8 cellular contexts compared by ENCODE assay signal in the genomic region with DNA sequence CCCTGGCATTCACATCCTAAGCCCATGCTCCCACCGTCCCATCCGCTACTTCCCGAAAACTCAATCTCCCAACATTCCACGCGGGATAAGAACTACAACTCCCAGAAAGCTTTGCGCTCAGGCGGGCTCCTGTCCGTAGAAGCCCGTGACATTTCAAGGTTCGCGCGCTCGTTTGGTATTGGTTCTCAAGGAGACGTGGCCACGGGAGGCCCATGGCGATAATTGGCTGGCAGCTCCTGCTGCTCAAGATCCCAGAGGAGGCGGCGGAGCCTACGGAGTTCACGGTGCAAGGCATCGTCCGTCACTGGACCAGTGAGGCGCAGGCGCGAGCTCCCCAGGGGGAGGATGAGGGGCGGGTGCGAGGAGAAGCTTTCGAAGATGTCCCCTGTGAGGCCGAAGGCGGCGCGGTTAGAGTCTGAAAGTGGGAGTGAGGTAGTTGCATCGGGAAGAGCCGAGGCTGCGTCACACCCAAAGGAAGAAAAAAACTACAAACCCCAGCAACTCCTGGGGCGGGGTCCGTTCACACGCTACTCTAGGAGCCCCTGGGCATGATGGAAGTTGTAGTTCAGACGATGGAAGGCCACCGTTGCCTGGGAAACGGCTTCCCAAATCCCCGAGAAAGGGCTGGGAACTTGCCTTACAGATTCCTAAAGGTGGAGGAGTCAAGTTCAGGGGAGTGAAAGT. TPM values are rescaled to one million over a fixed set of nuclear protein-coding genes. Genes with fewer than 3 reads are reported as not detected.
DNase-seq lines count a peak whose midpoint lies in the region; ATAC-seq and TF ChIP-seq lines count a peak whose summit lies in the region.

No MANE protein-coding gene starts in this region.

- peak overlapping the region; percentile 98 for H3K4me3 Mint-ChIP-seq in activated T-cell treated with anti-CD3 and anti-CD28 coated beads, Interleukin-2, amount 50 U/mL, for 72 hours
- peak overlapping the region; percentile 90 for H3K4me3 Mint-ChIP-seq in natural killer cell treated with Interleukin-12 subunit alpha and Interleukin-12 subunit beta and Interleukin-15 and Interleukin-18, amount 100 ng/mL, for 72 hours

- peak; percentile 51 for ATAC-seq in GM21717 (IDR thresholded peaks at IDR 0.05; ENCODE audit: unreplicated experiment)
- peak; percentile 95 for ATAC-seq in activated T-cell treated with anti-CD3 and anti-CD28 coated beads, Interleukin-2, amount 50 U/mL, for 72 hours (replicated peaks in 1 of 2)
- peak; percentile 94 to 95 for ATAC-seq in natural killer cell treated with Interleukin-12 subunit alpha and Interleukin-12 subunit beta and Interleukin-15 and Interleukin-18, amount 100 ng/mL, for 72 hours

- H3K27ac Mint-ChIP-seq in activated T-cell treated with anti-CD3 and anti-CD28 coated beads, Interleukin-2, amount 50 U/mL, for 72 hours = peak overlapping the region; percentile 95
- peak overlapping the region; percentile 88 to 92 for H3K27ac Mint-ChIP-seq in natural killer cell treated with Interleukin-12 subunit alpha and Interleukin-12 subunit beta and Interleukin-15 and Interleukin-18, amount 100 ng/mL, for 72 hours

- H3K27me3 Mint-ChIP-seq in activated T-cell treated with anti-CD3 and anti-CD28 coated beads, Interleukin-2, amount 50 U/mL, for 72 hours (ENCODE audit: low read depth) = no peaks in the 10 kb centered on the region
- no peaks in the 10 kb centered on the region for H3K27me3 Mint-ChIP-seq in natural killer cell treated with Interleukin-12 subunit alpha and Interleukin-12 subunit beta and Interleukin-15 and Interleukin-18, amount 100 ng/mL, for 72 hours

- DNase-seq in DMS53 (lab: John Stamatoyannopoulos, UW) = peak; percentile 99
- peak; percentile 97 for DNase-seq in KG1 (lab: John Stamatoyannopoulos, UW)
- DNase-seq in activated T-cell treated with anti-CD3 and anti-CD28 coated beads, Interleukin-2, amount 50 U/mL, for 72 hours = peak; percentile 91 to 95
- peak; percentile 99 for DNase-seq in fibroblast of mammary gland (ENCODE audit: low read depth)
- peak; percentile 95 for DNase-seq in natural killer cell treated with Interleukin-12 subunit alpha and Interleukin-12 subunit beta and Interleukin-15 and Interleukin-18, amount 100 ng/mL, for 72 hours (ENCODE audit: low spot score)
- peak; percentile 94 for DNase-seq in stimulated activated naive CD4-positive, alpha-beta T cell treated with Interleukin-2 at 50 U/mL for 16 hours (lab: John Stamatoyannopoulos, UW)

- peak overlapping the region; percentile 73 for H3K4me3 ChIP-seq in fibroblast of mammary gland (ENCODE audit: control insufficient read depth, low read depth, low read length)

- peaks cover 4 to 7% of the 10 kb centered on the region in 2 donors for H3K9me3 Mint-ChIP-seq in activated T-cell treated with anti-CD3 and anti-CD28 coated beads, Interleukin-2, amount 50 U/mL, for 72 hours
- H3K9me3 Mint-ChIP-seq in natural killer cell treated with Interleukin-12 subunit alpha and Interleukin-12 subunit beta and Interleukin-15 and Interleukin-18, amount 100 ng/mL, for 72 hours = peaks cover 3% of the 10 kb centered on the region

- H3K36me3 Mint-ChIP-seq in activated T-cell treated with anti-CD3 and anti-CD28 coated beads, Interleukin-2, amount 50 U/mL, for 72 hours (ENCODE audit: insufficient read depth in 2 of 2) = peaks cover 7 to 8% of the 10 kb centered on the region in 2 donors
- peaks cover 9% of the 10 kb centered on the region for H3K36me3 Mint-ChIP-seq in natural killer cell treated with Interleukin-12 subunit alpha and Interleukin-12 subunit beta and Interleukin-15 and Interleukin-18, amount 100 ng/mL, for 72 hours

- no peak for TF ChIP-seq CTCF in fibroblast of mammary gland (conservative IDR thresholded peaks at IDR 0.05; ENCODE audit: control insufficient read depth, insufficient read depth, low read depth, low read length)

- H3K4me1 Mint-ChIP-seq in activated T-cell treated with anti-CD3 and anti-CD28 coated beads, Interleukin-2, amount 50 U/mL, for 72 hours (ENCODE audit: low read depth) = peaks cover 26% of the 10 kb centered on the region
- H3K4me1 Mint-ChIP-seq in natural killer cell treated with Interleukin-12 subunit alpha and Interleukin-12 subunit beta and Interleukin-15 and Interleukin-18, amount 100 ng/mL, for 72 hours (ENCODE audit: low read depth in 2 of 2) = peaks cover 12 to 16% of the 10 kb centered on the region in 2 donors

TF ChIP-seq in PFSK-1, 5 proteins besides CTCF, POLR2A, EP300 and RAD21:
- TF ChIP-seq, protein P1, sequence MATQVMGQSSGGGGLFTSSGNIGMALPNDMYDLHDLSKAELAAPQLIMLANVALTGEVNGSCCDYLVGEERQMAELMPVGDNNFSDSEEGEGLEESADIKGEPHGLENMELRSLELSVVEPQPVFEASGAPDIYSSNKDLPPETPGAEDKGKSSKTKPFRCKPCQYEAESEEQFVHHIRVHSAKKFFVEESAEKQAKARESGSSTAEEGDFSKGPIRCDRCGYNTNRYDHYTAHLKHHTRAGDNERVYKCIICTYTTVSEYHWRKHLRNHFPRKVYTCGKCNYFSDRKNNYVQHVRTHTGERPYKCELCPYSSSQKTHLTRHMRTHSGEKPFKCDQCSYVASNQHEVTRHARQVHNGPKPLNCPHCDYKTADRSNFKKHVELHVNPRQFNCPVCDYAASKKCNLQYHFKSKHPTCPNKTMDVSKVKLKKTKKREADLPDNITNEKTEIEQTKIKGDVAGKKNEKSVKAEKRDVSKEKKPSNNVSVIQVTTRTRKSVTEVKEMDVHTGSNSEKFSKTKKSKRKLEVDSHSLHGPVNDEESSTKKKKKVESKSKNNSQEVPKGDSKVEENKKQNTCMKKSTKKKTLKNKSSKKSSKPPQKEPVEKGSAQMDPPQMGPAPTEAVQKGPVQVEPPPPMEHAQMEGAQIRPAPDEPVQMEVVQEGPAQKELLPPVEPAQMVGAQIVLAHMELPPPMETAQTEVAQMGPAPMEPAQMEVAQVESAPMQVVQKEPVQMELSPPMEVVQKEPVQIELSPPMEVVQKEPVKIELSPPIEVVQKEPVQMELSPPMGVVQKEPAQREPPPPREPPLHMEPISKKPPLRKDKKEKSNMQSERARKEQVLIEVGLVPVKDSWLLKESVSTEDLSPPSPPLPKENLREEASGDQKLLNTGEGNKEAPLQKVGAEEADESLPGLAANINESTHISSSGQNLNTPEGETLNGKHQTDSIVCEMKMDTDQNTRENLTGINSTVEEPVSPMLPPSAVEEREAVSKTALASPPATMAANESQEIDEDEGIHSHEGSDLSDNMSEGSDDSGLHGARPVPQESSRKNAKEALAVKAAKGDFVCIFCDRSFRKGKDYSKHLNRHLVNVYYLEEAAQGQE (IDR thresholded peaks at IDR 0.05; ENCODE audit: insufficient read depth in 1 of 2, low read depth in 2 of 2, low read length in 2 of 2) = peak in 1 of 2 experiments; percentile 36; a peak in 1 of 4 replicates
- TF ChIP-seq POLR2AphosphoS5 (IDR thresholded peaks at IDR 0.05; ENCODE audit: low read depth, low read length) = peak; percentile 50; the same call in 1 of the 2 replicates
- 0 out of 2 replicates have a peak, but pooled peaks have one; percentile 50 for TF ChIP-seq SIN3A (IDR thresholded peaks at IDR 0.05; ENCODE audit: borderline replicate concordance, insufficient read depth, low read length)
- TF ChIP-seq TAF1 (IDR thresholded peaks at IDR 0.05; ENCODE audit: borderline replicate concordance, insufficient read depth, low read length) = peak; percentile 28; the same call in 1 of the 2 replicates
- peak; percentile 21 for TF ChIP-seq FOXP2 (optimal IDR thresholded peaks at IDR 0.05; ENCODE audit: borderline replicate concordance, extremely low read depth, extremely low read length, insufficient read depth)

RNA-seq across cellular contexts. Expression of a gene that starts 1.2 kb away (rescaled TPM):
- 15.9 TPM for polyA plus RNA-seq in PFSK-1 (2012; ENCODE audit: insufficient read length, low read depth)
- under 1 TPM; 0.69 to 0.89 TPM for total RNA-seq in activated T-cell treated with anti-CD3 and anti-CD28 coated beads, Interleukin-2, amount 50 U/mL, for 72 hours
- total RNA-seq in natural killer cell treated with Interleukin-12 subunit alpha and Interleukin-12 subunit beta and Interleukin-15 and Interleukin-18, amount 100 ng/mL, for 72 hours = 1 to 10 TPM; 1.0 to 1.2 TPM

RNA-seq across cellular contexts. Expression of a gene that starts 19.7 kb away (rescaled TPM):
- polyA plus RNA-seq in PFSK-1 (2012; ENCODE audit: insufficient read length, low read depth) = 41.3 TPM
- under 1 TPM; 0.53 to 0.86 TPM for total RNA-seq in activated T-cell treated with anti-CD3 and anti-CD28 coated beads, Interleukin-2, amount 50 U/mL, for 72 hours
- total RNA-seq in natural killer cell treated with Interleukin-12 subunit alpha and Interleukin-12 subunit beta and Interleukin-15 and Interleukin-18, amount 100 ng/mL, for 72 hours = under 1 TPM; 0.12 to 0.95 TPM

RNA-seq across cellular contexts. Expression of a gene that starts 25.0 kb away (rescaled TPM):
- polyA plus RNA-seq in PFSK-1 (2012; ENCODE audit: insufficient read length, low read depth) = 0.26 TPM
- total RNA-seq in activated T-cell treated with anti-CD3 and anti-CD28 coated beads, Interleukin-2, amount 50 U/mL, for 72 hours = not detected
- total RNA-seq in natural killer cell treated with Interleukin-12 subunit alpha and Interleukin-12 subunit beta and Interleukin-15 and Interleukin-18, amount 100 ng/mL, for 72 hours = not detected

RNA-seq across cellular contexts. Expression of a gene that starts 26.0 kb away (rescaled TPM):
- 0.75 TPM for polyA plus RNA-seq in PFSK-1 (2012; ENCODE audit: insufficient read length, low read depth)
- total RNA-seq in activated T-cell treated with anti-CD3 and anti-CD28 coated beads, Interleukin-2, amount 50 U/mL, for 72 hours = under 1 TPM; 0.14 to 0.32 TPM
- total RNA-seq in natural killer cell treated with Interleukin-12 subunit alpha and Interleukin-12 subunit beta and Interleukin-15 and Interleukin-18, amount 100 ng/mL, for 72 hours = not detected

RNA-seq across cellular contexts. Expression of a gene that starts 31.7 kb away (rescaled TPM):
- 13.1 TPM for polyA plus RNA-seq in PFSK-1 (2012; ENCODE audit: insufficient read length, low read depth)
- under 1 TPM; 0.29 to 0.32 TPM for total RNA-seq in activated T-cell treated with anti-CD3 and anti-CD28 coated beads, Interleukin-2, amount 50 U/mL, for 72 hours
- under 1 TPM in 1 of 2 donors, not detected in 1; 0.21 TPM for total RNA-seq in natural killer cell treated with Interleukin-12 subunit alpha and Interleukin-12 subunit beta and Interleukin-15 and Interleukin-18, amount 100 ng/mL, for 72 hours

Comparison
In these comparisons a context has a peak if more than half of its experiments do, and no peak if none do; other contexts are left out.
1. Peak in every context shown above with its lines: DNase-seq, ATAC-seq and H3K4me3 ChIP-seq.